ENCODE assay signal across 11 cellular contexts in the genomic region with DNA sequence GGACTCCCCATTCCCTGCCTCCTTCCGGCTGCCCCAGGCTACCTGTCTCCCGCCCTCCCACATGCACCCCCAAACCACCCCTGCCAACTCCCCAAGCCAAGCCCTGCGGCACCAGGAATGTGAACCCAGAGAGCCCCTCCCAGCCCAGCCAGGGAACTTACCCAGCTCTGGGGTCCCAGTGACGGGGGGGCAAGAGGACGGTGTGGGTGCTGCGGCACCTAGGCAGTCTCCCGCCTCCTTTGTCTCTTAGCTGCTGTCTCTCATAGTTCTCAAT. TPM values are rescaled to one million over a fixed set of nuclear protein-coding genes. Genes with fewer than 3 reads are reported as not detected.
DNase-seq lines count a peak whose midpoint lies in the region; ATAC-seq and TF ChIP-seq lines count a peak whose summit lies in the region.
"Had no signal": no experiment of that assay in that cellular context is flagged by ENCODE, and none has a peak within 500 bp of the region (broad histone marks: within the 10 kb centered on the region; RNA-seq: fewer than 3 reads in every experiment).

No MANE protein-coding gene starts in this region.

- no peaks in the 10 kb centered on the region for H3K36me3 ChIP-seq in CD8-positive, alpha-beta memory T cell (ENCODE audit: insufficient read depth, low read length)

- no peaks in the 10 kb centered on the region for H3K9me3 ChIP-seq in CD8-positive, alpha-beta memory T cell (ENCODE audit: low read length)

- DNase-seq in CD8-positive, alpha-beta memory T cell, result no peak
- DNase-seq in WTC11 (ENCODE audit: low spot score) (no peak), glutamatergic neuron (no peak), retinal pigment epithelial cell (ENCODE audit: low read depth) (no peak), NCI-H1105 treated with DMSO at 0.1 percent for 48 hours (lab: John Stamatoyannopoulos, UW) (no peak), midbrain (lab: John Stamatoyannopoulos, UW) (no peak)
- DNase-seq: NCI-H1694, T1000 had no signal

- peak overlapping the region; percentile 61 for H3K27ac ChIP-seq in CD8-positive, alpha-beta memory T cell (ENCODE audit: low read depth, low read length)

- H3K27me3 ChIP-seq in CD8-positive, alpha-beta memory T cell (ENCODE audit: insufficient read depth, low read length, poor library complexity, severe bottlenecking), result no peaks in the 10 kb centered on the region

- H3K4me3 Mint-ChIP-seq in CD8-positive, alpha-beta memory T cell, result no peak overlapping the region
- H3K4me3 Mint-ChIP-seq in WTC11, result peak overlapping the region; percentile 53
- peak overlapping the region; percentile 69 for H3K4me3 Mint-ChIP-seq in glutamatergic neuron (ENCODE audit: unreplicated experiment)

- POLR2A ChIA-PET in CD8-positive, alpha-beta memory T cell (lab: Charles Lee), result interaction anchor here (1.1 kb wide), 1 partner anchor 13 kb away, joined by 3 read pairs; no protein-coding TSS in a partner anchor
- POLR2A ChIA-PET in WTC11 (lab: Charles Lee), result no interaction called here

- peaks cover 0 to 7% (median 0%) of the 10 kb centered on the region in 3 donors for H3K36me3 Mint-ChIP-seq in CD8-positive, alpha-beta memory T cell
- H3K36me3 Mint-ChIP-seq in WTC11, result peaks cover 5% of the 10 kb centered on the region; the same call in 1 of the 2 replicates
- H3K36me3 Mint-ChIP-seq in glutamatergic neuron (ENCODE audit: unreplicated experiment), result no peaks in the 10 kb centered on the region

- peak overlapping the region in 1 of 8 donors; percentile 76 for H3K27ac Mint-ChIP-seq in CD8-positive, alpha-beta memory T cell
- H3K27ac Mint-ChIP-seq in WTC11, result peak overlapping the region; percentile 65
- peak overlapping the region; percentile 20 for H3K27ac Mint-ChIP-seq in glutamatergic neuron (ENCODE audit: unreplicated experiment)

- H3K4me1 Mint-ChIP-seq in CD8-positive, alpha-beta memory T cell, result peaks cover 2 to 8% (median 8%) of the 10 kb centered on the region in 3 donors
- H3K4me1 Mint-ChIP-seq in WTC11 (peaks cover 24% of the 10 kb centered on the region), glutamatergic neuron (ENCODE audit: low read depth, unreplicated experiment) (peaks cover 10% of the 10 kb centered on the region)

- no peak for ATAC-seq in WTC11
- ATAC-seq in GM19467 (IDR thresholded peaks at IDR 0.05; ENCODE audit: unreplicated experiment), result no peak
- no peak for ATAC-seq in GM18873 (IDR thresholded peaks at IDR 0.05; ENCODE audit: low FRiP score, unreplicated experiment)
- ATAC-seq: activated naive CD4-positive, alpha-beta T cell treated with anti-CD3 and anti-CD28 coated beads, Interleukin-2, amount 50 U/mL, for 72 hours had no signal

- CTCF ChIA-PET in CD8-positive, alpha-beta memory T cell (lab: Charles Lee), result no interaction called here
- CTCF ChIA-PET in WTC11 (lab: Charles Lee), result interaction anchor here (1.9 to 2.3 kb wide), 3 partner anchors 25 to 103 kb away, joined by 5 to 9 read pairs (median 6); no protein-coding TSS in a partner anchor

- H3K4me3 ChIP-seq in CD8-positive, alpha-beta memory T cell (ENCODE audit: low read length), result no peak overlapping the region
- H3K4me3 ChIP-seq in retinal pigment epithelial cell (ENCODE audit: low read length), result peak overlapping the region; percentile 40

- H3K4me1 ChIP-seq in CD8-positive, alpha-beta memory T cell (ENCODE audit: insufficient read depth, low read length), result peaks cover under 1% of the 10 kb centered on the region

- peaks cover 0 to 5% (median 0%) of the 10 kb centered on the region in 5 donors for H3K9me3 Mint-ChIP-seq in CD8-positive, alpha-beta memory T cell
- H3K9me3 Mint-ChIP-seq in WTC11 (no peaks in the 10 kb centered on the region), glutamatergic neuron (ENCODE audit: unreplicated experiment) (peaks cover 15% of the 10 kb centered on the region)
- H3K9me3 Mint-ChIP-seq: activated naive CD4-positive, alpha-beta T cell treated with anti-CD3 and anti-CD28 coated beads, Interleukin-2, amount 50 U/mL, for 72 hours had no signal

- H3K27me3 Mint-ChIP-seq in CD8-positive, alpha-beta memory T cell, result peaks cover 7 to 15% of the 10 kb centered on the region in 2 donors
- H3K27me3 Mint-ChIP-seq in WTC11 (ENCODE audit: low read depth) (no peaks in the 10 kb centered on the region; the same call in 1 of the 2 replicates), glutamatergic neuron (ENCODE audit: unreplicated experiment) (peaks cover 11% of the 10 kb centered on the region)

- no peak for TF ChIP-seq CTCF in WTC11 (IDR thresholded peaks at IDR 0.05)
- no peak for TF ChIP-seq CTCF in glutamatergic neuron (IDR thresholded peaks at IDR 0.05; ENCODE audit: partially characterized antibody, unreplicated experiment)
- TF ChIP-seq CTCF in retinal pigment epithelial cell (conservative IDR thresholded peaks at IDR 0.05; ENCODE audit: low read depth, low read length), result no peak

TF ChIP-seq in WTC11, 78 proteins besides CTCF, POLR2A, EP300 and RAD21:
- no peak for TF ChIP-seq NR2C2 (CRISPR knock-in tag; IDR thresholded peaks at IDR 0.05)
- no peak for TF ChIP-seq ESRRA (CRISPR knock-in tag; IDR thresholded peaks at IDR 0.05; ENCODE audit: borderline replicate concordance)
- TF ChIP-seq, protein P1, sequence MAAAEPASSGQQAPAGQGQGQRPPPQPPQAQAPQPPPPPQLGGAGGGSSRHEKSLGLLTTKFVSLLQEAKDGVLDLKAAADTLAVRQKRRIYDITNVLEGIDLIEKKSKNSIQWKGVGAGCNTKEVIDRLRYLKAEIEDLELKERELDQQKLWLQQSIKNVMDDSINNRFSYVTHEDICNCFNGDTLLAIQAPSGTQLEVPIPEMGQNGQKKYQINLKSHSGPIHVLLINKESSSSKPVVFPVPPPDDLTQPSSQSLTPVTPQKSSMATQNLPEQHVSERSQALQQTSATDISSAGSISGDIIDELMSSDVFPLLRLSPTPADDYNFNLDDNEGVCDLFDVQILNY (CRISPR knock-in tag; IDR thresholded peaks at IDR 0.05), result no peak
- no peak for TF ChIP-seq SMAD3 (CRISPR knock-in tag; IDR thresholded peaks at IDR 0.05; ENCODE audit: borderline replicate concordance)
- TF ChIP-seq, protein P2, sequence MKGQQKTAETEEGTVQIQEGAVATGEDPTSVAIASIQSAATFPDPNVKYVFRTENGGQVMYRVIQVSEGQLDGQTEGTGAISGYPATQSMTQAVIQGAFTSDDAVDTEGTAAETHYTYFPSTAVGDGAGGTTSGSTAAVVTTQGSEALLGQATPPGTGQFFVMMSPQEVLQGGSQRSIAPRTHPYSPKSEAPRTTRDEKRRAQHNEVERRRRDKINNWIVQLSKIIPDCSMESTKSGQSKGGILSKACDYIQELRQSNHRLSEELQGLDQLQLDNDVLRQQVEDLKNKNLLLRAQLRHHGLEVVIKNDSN (CRISPR knock-in tag; IDR thresholded peaks at IDR 0.05), result no peak
- no peak for TF ChIP-seq ZNF416 (CRISPR knock-in tag; IDR thresholded peaks at IDR 0.05)
- no peak for TF ChIP-seq EMX1 (CRISPR knock-in tag; IDR thresholded peaks at IDR 0.05)
- TF ChIP-seq FOXJ3 (CRISPR knock-in tag; IDR thresholded peaks at IDR 0.05; ENCODE audit: borderline replicate concordance), result no peak
- TF ChIP-seq TP53 (CRISPR knock-in tag; IDR thresholded peaks at IDR 0.05), result no peak

RNA-seq across cellular contexts. Expression of a gene that starts 0.6 kb away (rescaled TPM):
- 1 to 10 TPM; 2.5 to 4.1 TPM for total RNA-seq in CD8-positive, alpha-beta memory T cell
- polyA plus RNA-seq in CD8-positive, alpha-beta memory T cell, result 2.7 TPM
- 14.8 to 17.7 TPM (median 16.8 TPM) in 3 replicates for total RNA-seq in WTC11 (2021)
- 9.4 TPM for total RNA-seq in glutamatergic neuron (ENCODE audit: unreplicated experiment)

RNA-seq across cellular contexts. Expression of a gene that starts 4.4 kb away (rescaled TPM):
- total RNA-seq in CD8-positive, alpha-beta memory T cell, result 10 to 100 TPM; 67.1 to 69.3 TPM
- 159 TPM for polyA plus RNA-seq in CD8-positive, alpha-beta memory T cell
- total RNA-seq in WTC11 (2021) (17.0 to 19.5 TPM (median 17.9 TPM) in 3 replicates), glutamatergic neuron (ENCODE audit: unreplicated experiment) (106 TPM)

RNA-seq across cellular contexts. Expression of a gene that starts 30.7 kb away (rescaled TPM):
- total RNA-seq in CD8-positive, alpha-beta memory T cell, result not detected
- polyA plus RNA-seq in CD8-positive, alpha-beta memory T cell, result not detected
- total RNA-seq in WTC11 (2021), result 3.1 to 5.6 TPM (median 3.9 TPM) in 3 replicates
- total RNA-seq in glutamatergic neuron (ENCODE audit: unreplicated experiment), result not detected

RNA-seq across cellular contexts. Expression of a gene that starts 31.6 kb away (rescaled TPM):
- under 1 TPM; 0.18 to 0.37 TPM for total RNA-seq in CD8-positive, alpha-beta memory T cell
- 1.1 TPM for polyA plus RNA-seq in CD8-positive, alpha-beta memory T cell
- total RNA-seq in WTC11 (2021), result 11.4 to 18.2 TPM (median 17.0 TPM) in 3 replicates
- 1.0 TPM for total RNA-seq in glutamatergic neuron (ENCODE audit: unreplicated experiment)

RNA-seq across cellular contexts. Expression of a gene that starts 32.3 kb away (rescaled TPM):
- total RNA-seq in CD8-positive, alpha-beta memory T cell, result 10 to 100 TPM; 86.8 to 93.3 TPM
- polyA plus RNA-seq in CD8-positive, alpha-beta memory T cell, result 147 TPM
- 145 to 153 TPM (median 149 TPM) in 3 replicates for total RNA-seq in WTC11 (2021)
- 115 TPM for total RNA-seq in glutamatergic neuron (ENCODE audit: unreplicated experiment)

Comparison
In these comparisons a context has a peak if more than half of its experiments do, and no peak if none do; other contexts are left out.
1. H3K4me3 Mint-ChIP-seq: peak in WTC11 (single experiment) and glutamatergic neuron (single experiment); none in CD8-positive, alpha-beta memory T cell (0 of 7).